ENCODE assay signal across 21 cellular contexts in genomic region chr21:33991091-33991490, GRCh38.
"Had no signal": no experiment of that assay in that cellular context is flagged by ENCODE, and none has a peak within 500 bp of the region (broad histone marks: within the 10 kb centered on the region; RNA-seq: fewer than 3 reads in every experiment).

No MANE protein-coding gene starts in this region.

- H3K4me3 ChIP-seq: esophagus muscularis mucosa, hepatocyte, lung, sigmoid colon, skin epidermis, stomach had no signal

- H3K79me2 ChIP-seq: hepatocyte had no signal

- H3K9me3 ChIP-seq: esophagus muscularis mucosa, sigmoid colon had no signal

- H3K4me3 Mint-ChIP-seq: nephron progenitor cell, type B pancreatic cell had no signal

- ATAC-seq: foreskin keratinocyte, left colon, left ventricle myocardium superior had no signal

- H3K27ac Mint-ChIP-seq: nephron progenitor cell, type B pancreatic cell had no signal

- H3K4me2 ChIP-seq: hepatocyte had no signal

- H3K36me3 ChIP-seq: esophagus muscularis mucosa, sigmoid colon, stomach had no signal

- H3K4me1 ChIP-seq: foreskin keratinocyte, sigmoid colon had no signal

- H3K36me3 Mint-ChIP-seq: type B pancreatic cell had no signal

- H2AFZ ChIP-seq: hepatocyte had no signal

- FAIRE-seq: endometrium, urothelium cell line had no signal

- H3K27me3 ChIP-seq: esophagus muscularis mucosa, hepatocyte, sigmoid colon had no signal

- DNase-seq: effector memory CD4-positive, alpha-beta T cell; foreskin keratinocyte; left colon; left ventricle myocardium superior; mesendoderm; naive B cell; nephron progenitor cell; posterior cingulate gyrus; sigmoid colon; stimulated activated CD4-positive, alpha-beta T cell treated with anti-CD3 and anti-CD28 coated beads, Interleukin-2, amount 100 ng/mL, for 24 hours; stimulated activated CD4-positive, alpha-beta T cell treated with anti-CD3 and anti-CD28 coated beads, Interleukin-4, amount 100 ng/mL, for 4 hours; stimulated activated naive CD4-positive, alpha-beta T cell; stomach had no signal

- H3K9me3 Mint-ChIP-seq: type B pancreatic cell had no signal

- H3K27ac ChIP-seq: epithelial cell of prostate, esophagus muscularis mucosa, foreskin keratinocyte, hepatocyte, sigmoid colon, skin epidermis, stomach had no signal
